Comparison of ENCODE assay signal across 8 cellular contexts in the genomic region with DNA sequence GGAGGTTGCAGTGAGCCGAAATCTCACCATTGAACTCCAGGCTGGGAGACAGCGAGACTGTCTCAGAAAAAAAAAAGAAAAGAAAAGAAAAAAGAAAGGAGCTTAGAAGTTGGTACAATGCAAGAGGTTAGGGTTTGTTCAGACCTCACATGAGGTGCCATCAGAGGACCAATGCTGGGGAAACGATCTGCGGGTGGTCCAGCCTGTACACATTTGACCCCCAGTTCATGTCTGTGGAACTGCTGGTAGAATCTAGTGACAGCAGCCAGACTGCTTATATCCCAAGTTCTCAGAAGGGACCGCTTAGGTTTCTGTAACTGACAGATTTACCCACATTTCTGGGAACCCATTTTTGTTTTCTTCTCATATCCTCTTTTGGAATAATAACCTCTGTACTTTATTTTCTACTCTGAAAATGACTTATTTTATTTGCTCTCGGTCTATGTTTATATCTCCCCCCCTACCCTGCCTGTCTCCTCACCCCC. TPM values are rescaled to one million over a fixed set of nuclear protein-coding genes. Genes with fewer than 3 reads are reported as not detected.
DNase-seq lines count a peak whose midpoint lies in the region; ATAC-seq and TF ChIP-seq lines count a peak whose summit lies in the region.

No MANE protein-coding gene starts in this region.

- H3K4me2 ChIP-seq in GM23248 (ENCODE audit: unreplicated experiment) (peak overlapping the region; percentile 100), SU-DHL-6 (ENCODE audit: low read depth, low read length, poor library complexity, severe bottlenecking) (peak overlapping the region; percentile 92)

- H2AFZ ChIP-seq in GM23248 (no peak overlapping the region), SU-DHL-6 (ENCODE audit: low read depth, low read length, severe bottlenecking) (no peak overlapping the region)

- in situ Hi-C loops in GM23248 (cut with MboI) = no loop called here

- WGBS in GM23248 (ENCODE audit: low coverage in 1 of 2, low lambda C conversion rate in 2 of 2, missing lambda C conversion rate in 2 of 2), 2 experiments = 62 to 63% methylated on average over 6 of the region's 6 CpGs
- 36 to 51% methylated on average over 6 of the region's 6 CpGs for WGBS in esophagus squamous epithelium, 2 donors

- peaks cover 99% of the 10 kb centered on the region for H3K79me2 ChIP-seq in GM23248 (ENCODE audit: insufficient read depth)
- H3K79me2 ChIP-seq in SU-DHL-6 (ENCODE audit: insufficient read depth, low read length) = peaks cover 74% of the 10 kb centered on the region

- H3F3A ChIP-seq in GM23248 (ENCODE audit: insufficient read depth) = peaks cover 58% of the 10 kb centered on the region
- peaks cover 54% of the 10 kb centered on the region for H3F3A ChIP-seq in SU-DHL-6 (ENCODE audit: insufficient read depth)

- no peak for TF ChIP-seq CTCF in SU-DHL-6 (IDR thresholded peaks at IDR 0.05; ENCODE audit: insufficient read depth, low read length, poor library complexity, severe bottlenecking)
- no peak for TF ChIP-seq CTCF in esophagus squamous epithelium (IDR thresholded peaks at IDR 0.05)
- no peak for TF ChIP-seq CTCF in GM20000 (IDR thresholded peaks at IDR 0.05; ENCODE audit: extremely low read depth, missing control alignments)

- H3K4me1 ChIP-seq in GM23248 (ENCODE audit: insufficient read depth) = peaks cover 20% of the 10 kb centered on the region
- peaks cover 44 to 80% (median 53%) of the 10 kb centered on the region in 3 donors for H3K4me1 ChIP-seq in esophagus squamous epithelium

- H3K27ac ChIP-seq in GM23248 (peak overlapping the region; percentile 100), SU-DHL-6 (ENCODE audit: low read depth, low read length) (peak overlapping the region; percentile 94), esophagus squamous epithelium (peak overlapping the region; percentile 96 to 99 (median 98)), skin epidermis (peak overlapping the region in 20 of 21 experiments; percentile 94 to 100 (median 98))

- H3K9me2 ChIP-seq in GM23248 (ENCODE audit: insufficient read depth) (no peaks in the 10 kb centered on the region), SU-DHL-6 (replicated peaks; ENCODE audit: insufficient read depth, low read length) (no peaks in the 10 kb centered on the region)

- H3K36me3 ChIP-seq in GM23248 (ENCODE audit: low read depth) (peaks cover 29% of the 10 kb centered on the region), SU-DHL-6 (ENCODE audit: low read length) (peaks cover 4% of the 10 kb centered on the region), esophagus squamous epithelium (peaks cover 4 to 36% (median 14%) of the 10 kb centered on the region in 3 donors)

- DNase-seq in GM23248 (no peak), esophagus squamous epithelium (lab: John Stamatoyannopoulos, UW) (no peak), retina (no peak), GM20000 (ENCODE audit: low spot score) (no peak), dedifferentiated amniotic fluid mesenchymal stem cell (ENCODE audit: extremely low spot score) (no peak)

- H3K9ac ChIP-seq in GM23248 (peak overlapping the region; percentile 100), SU-DHL-6 (ENCODE audit: low read length) (peak overlapping the region; percentile 82)

- H3K9me3 ChIP-seq in GM23248 (ENCODE audit: low read depth) = no peaks in the 10 kb centered on the region
- H3K9me3 ChIP-seq in SU-DHL-6 (ENCODE audit: insufficient read depth, low read length) = no peaks in the 10 kb centered on the region
- H3K9me3 ChIP-seq in esophagus squamous epithelium = no peaks in the 10 kb centered on the region

- no peak for TF ChIP-seq POLR2A in esophagus squamous epithelium (IDR thresholded peaks at IDR 0.05)

- intact Hi-C loops in esophagus squamous epithelium (cut with DNase I) = loop anchor here (10.0 kb wide), 1 partner anchor 203 kb away; a partner anchor contains a TSS

- H3K4me3 ChIP-seq in GM23248 (peak overlapping the region; percentile 100), SU-DHL-6 (ENCODE audit: insufficient read depth, low read length, poor library complexity, severe bottlenecking) (peak overlapping the region; percentile 91), esophagus squamous epithelium (peak overlapping the region in 3 of 4 donors; percentile 73 to 92 (median 86)), skin epidermis (peak overlapping the region; percentile 51 to 86 (median 74))

- H3K27me3 ChIP-seq in GM23248 (replicated peaks; ENCODE audit: insufficient read depth) = no peaks in the 10 kb centered on the region
- H3K27me3 ChIP-seq in SU-DHL-6 (ENCODE audit: low read length) = no peaks in the 10 kb centered on the region
- no peaks in the 10 kb centered on the region for H3K27me3 ChIP-seq in esophagus squamous epithelium

- ATAC-seq in HG02588 (IDR thresholded peaks at IDR 0.05; ENCODE audit: unreplicated experiment) = no peak

- H4K20me1 ChIP-seq in GM23248 (ENCODE audit: insufficient read depth) (no peaks in the 10 kb centered on the region), SU-DHL-6 (ENCODE audit: low read depth, low read length) (no peaks in the 10 kb centered on the region)

RNA-seq across cellular contexts. Expression of a gene that starts 4.7 kb away (rescaled TPM):
- total RNA-seq in GM23248 (2014; rRNA removed; shearing (Covaris generic)) = 85.5 and 108 TPM in 2 replicates
- polyA plus RNA-seq in GM23248 (2016; fragmentation: Nextera tagmentation; extraction: Ambion mirVana) = 66.6 and 67.8 TPM in 2 replicates
- 10 to 100 TPM in 3 of 4 donors, 1 to 10 TPM in 1; 9.8 to 22.2 (median 17.4) TPM for total RNA-seq in esophagus squamous epithelium

RNA-seq across cellular contexts. Expression of a gene that starts 8.9 kb away (rescaled TPM):
- 30.4 and 30.6 TPM in 2 replicates for total RNA-seq in GM23248 (2014; rRNA removed; shearing (Covaris generic))
- 23.6 and 26.7 TPM in 2 replicates for polyA plus RNA-seq in GM23248 (2016; fragmentation: Nextera tagmentation; extraction: Ambion mirVana)
- 10 to 100 TPM; 11.4 to 26.6 (median 24.4) TPM for total RNA-seq in esophagus squamous epithelium

RNA-seq across cellular contexts. Expression of a gene that starts 9.0 kb away (rescaled TPM):
- 5.8 and 6.2 TPM in 2 replicates for total RNA-seq in GM23248 (2014; rRNA removed; shearing (Covaris generic))
- polyA plus RNA-seq in GM23248 (2016; fragmentation: Nextera tagmentation; extraction: Ambion mirVana) = 11.3 and 11.6 TPM in 2 replicates
- total RNA-seq in esophagus squamous epithelium = 1 to 10 TPM; 3.8 to 7.4 (median 6.7) TPM

RNA-seq across cellular contexts. Expression of a gene that starts 34.8 kb away (rescaled TPM):
- 2.4 and 4.6 TPM in 2 replicates for total RNA-seq in GM23248 (2014; rRNA removed; shearing (Covaris generic))
- polyA plus RNA-seq in GM23248 (2016; fragmentation: Nextera tagmentation; extraction: Ambion mirVana) = 8.6 and 10.6 TPM in 2 replicates
- 10 to 100 TPM in 3 of 4 donors, 1 to 10 TPM in 1; 8.3 to 17.5 (median 12.7) TPM for total RNA-seq in esophagus squamous epithelium

RNA-seq across cellular contexts. Expression of a gene that starts 35.3 kb away (rescaled TPM):
- 4.9 and 6.6 TPM in 2 replicates for total RNA-seq in GM23248 (2014; rRNA removed; shearing (Covaris generic))
- polyA plus RNA-seq in GM23248 (2016; fragmentation: Nextera tagmentation; extraction: Ambion mirVana) = 6.7 and 7.1 TPM in 2 replicates
- 1 to 10 TPM; 2.4 to 7.4 (median 7.0) TPM for total RNA-seq in esophagus squamous epithelium
